32 cellular contexts compared by ENCODE assay signal in the genomic region with DNA sequence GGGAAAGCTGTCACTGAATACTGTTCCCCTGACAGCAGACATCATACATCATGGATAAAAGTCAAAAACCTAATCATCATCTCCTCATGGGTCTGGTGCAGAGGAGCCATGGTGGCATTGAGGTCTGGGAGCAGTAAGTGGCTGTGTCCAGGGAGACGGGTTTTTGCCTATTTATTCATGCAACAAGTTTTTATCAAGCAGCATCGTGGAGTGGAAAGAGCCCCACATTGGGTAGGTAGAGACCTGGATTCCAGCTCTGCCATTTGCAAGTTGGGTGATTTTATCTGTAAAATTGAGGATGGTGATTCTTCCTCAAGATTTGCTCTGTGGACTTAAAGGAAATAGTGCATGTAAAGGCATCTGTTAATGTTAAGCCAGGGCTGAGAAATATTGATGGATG. TPM values are rescaled to one million over a fixed set of nuclear protein-coding genes. Genes with fewer than 3 reads are reported as not detected.
DNase-seq lines count a peak whose midpoint lies in the region; ATAC-seq and TF ChIP-seq lines count a peak whose summit lies in the region.
"Had no signal": no experiment of that assay in that cellular context is flagged by ENCODE, and none has a peak within 500 bp of the region (broad histone marks: within the 10 kb centered on the region; RNA-seq: fewer than 3 reads in every experiment).

No MANE protein-coding gene starts in this region.

- no peak for ATAC-seq in GM23338
- no peak for ATAC-seq in Panc1
- ATAC-seq in GM21423 (IDR thresholded peaks at IDR 0.05; ENCODE audit: unreplicated experiment): no peak
- no peak for ATAC-seq in stimulated activated naive CD8-positive, alpha-beta T cell treated with anti-CD3 and anti-CD28 coated beads, Interleukin-15, amount 100 ng/mL, for 72 hours
- ATAC-seq: A549; right cardiac atrium; stimulated activated naive CD8-positive, alpha-beta T cell treated with anti-CD3 and anti-CD28 coated beads, Interleukin-15, Interleukin-2, amounts not matched to agents 100 U/mL and 50 U/mL, for 24 hours had no signal

- H3K9me3 ChIP-seq in Panc1 (ENCODE audit: control insufficient read depth, insufficient read depth, low read depth, low read length) (no peaks in the 10 kb centered on the region), esophagus squamous epithelium (no peaks in the 10 kb centered on the region)
- H3K9me3 ChIP-seq: A549, heart left ventricle, SK-N-SH, spleen, thoracic aorta, uterus had no signal

- peaks cover 57% of the 10 kb centered on the region for H3K4me1 Mint-ChIP-seq in GM23338
- H3K4me1 Mint-ChIP-seq in nephron progenitor cell: peaks cover 65% of the 10 kb centered on the region
- H3K4me1 Mint-ChIP-seq in stimulated activated naive CD8-positive, alpha-beta T cell treated with anti-CD3 and anti-CD28 coated beads, Interleukin-15, amount 100 ng/mL, for 72 hours: peaks cover 32% of the 10 kb centered on the region

- POLR2A ChIA-PET in Panc1 (lab: Charles Lee): no interaction called here
- POLR2A ChIA-PET in GM10248 (lab: Yijun Ruan, JAX): no interaction called here

- H3K36me3 ChIP-seq in GM23338 (ENCODE audit: insufficient read depth) (no peaks in the 10 kb centered on the region), Panc1 (ENCODE audit: control insufficient read depth, insufficient read depth, low read length) (no peaks in the 10 kb centered on the region; the same call in 1 of the 2 replicates), esophagus squamous epithelium (no peaks in the 10 kb centered on the region)
- H3K36me3 ChIP-seq: heart left ventricle, spleen, thoracic aorta, uterus had no signal

- H3K4me3 Mint-ChIP-seq in GM23338 (peak overlapping the region; percentile 53), nephron progenitor cell (no peak overlapping the region)
- no peak overlapping the region for H3K4me3 Mint-ChIP-seq in stimulated activated naive CD8-positive, alpha-beta T cell treated with anti-CD3 and anti-CD28 coated beads, Interleukin-15, amount 100 ng/mL, for 72 hours
- H3K4me3 Mint-ChIP-seq: activated naive CD8-positive, alpha-beta T cell; activated T-cell treated with anti-CD3 and anti-CD28 coated beads, Interleukin-2, amount 50 U/mL, for 24 hours; CD4-positive, alpha-beta memory T cell; IgD-negative memory B cell had no signal

- H3F3A ChIP-seq in GM23338 (replicated peaks; ENCODE audit: low read depth): no peaks in the 10 kb centered on the region

- CTCF ChIA-PET in Panc1 (lab: Charles Lee) (no interaction called here), GM10248 (lab: Yijun Ruan, JAX) (no interaction called here)

- H3K36me3 Mint-ChIP-seq in GM23338 (ENCODE audit: low read depth) (peaks cover 20% of the 10 kb centered on the region), nephron progenitor cell (ENCODE audit: low read depth) (peaks cover 3% of the 10 kb centered on the region)
- H3K36me3 Mint-ChIP-seq: activated naive CD8-positive, alpha-beta T cell; CD4-positive, alpha-beta memory T cell; IgD-negative memory B cell had no signal

- DNase-seq in GM23338 (ENCODE audit: low spot score) (no peak), Panc1 (ENCODE audit: low read depth, low spot score) (no peak), esophagus squamous epithelium (lab: John Stamatoyannopoulos, UW) (no peak), nephron progenitor cell (no peak), GM10248 (ENCODE audit: extremely low spot score) (no peak), NCI-H82 treated with DMSO at 0.1 percent for 48 hours (lab: John Stamatoyannopoulos, UW; ENCODE audit: unreplicated experiment) (no peak)
- DNase-seq in stimulated activated naive CD8-positive, alpha-beta T cell treated with anti-CD3 and anti-CD28 coated beads, Interleukin-15, amount 100 ng/mL, for 72 hours: no peak
- DNase-seq: activated CD4-positive, CD25-positive, alpha-beta regulatory T cell; activated effector memory CD4-positive, alpha-beta T cell treated with anti-CD3 and anti-CD28 coated beads, Interleukin-2, amount 50 U/mL, for 16 hours; activated T-cell treated with anti-CD3 and anti-CD28 coated beads, Interleukin-2, amount 50 U/mL, for 24 hours; CD4-positive, alpha-beta memory T cell; cortex of kidney; DND-41; foreskin melanocyte; GF-D8; HCEC 1CT; NCI-H1694; NCI-H82; OCI-M1; spleen; stimulated activated CD4-positive, alpha-beta T cell treated with anti-CD3 and anti-CD28 coated beads, Interleukin-2, amount 100 ng/mL, for 24 hours; stimulated activated naive CD8-positive, alpha-beta T cell treated with anti-CD3 and anti-CD28 coated beads, Interleukin-15, Interleukin-2, amounts not matched to agents 100 U/mL and 50 U/mL, for 24 hours had no signal

- H3K27ac Mint-ChIP-seq in GM23338: no peak overlapping the region
- peak overlapping the region; percentile 53 for H3K27ac Mint-ChIP-seq in nephron progenitor cell
- no peak overlapping the region for H3K27ac Mint-ChIP-seq in stimulated activated naive CD8-positive, alpha-beta T cell treated with anti-CD3 and anti-CD28 coated beads, Interleukin-15, amount 100 ng/mL, for 72 hours
- H3K27ac Mint-ChIP-seq: activated naive CD8-positive, alpha-beta T cell; activated T-cell treated with anti-CD3 and anti-CD28 coated beads, Interleukin-2, amount 50 U/mL, for 24 hours; CD4-positive, alpha-beta memory T cell; IgD-negative memory B cell had no signal

- no peak overlapping the region for H2AFZ ChIP-seq in GM23338

- in situ Hi-C loops in Panc1 (cut with HindIII; ENCODE audit: low pct_unique_long_range_greater_than_20kb, low sequenced_read_pairs): no loop called here

- H3K9me2 ChIP-seq in GM23338 (ENCODE audit: insufficient read depth): no peaks in the 10 kb centered on the region
- H3K9me2 ChIP-seq: SK-N-SH had no signal

- H3K27me3 Mint-ChIP-seq in GM23338 (ENCODE audit: insufficient read depth, low read depth, poor library complexity): peaks cover 18% of the 10 kb centered on the region
- peaks cover 5% of the 10 kb centered on the region for H3K27me3 Mint-ChIP-seq in nephron progenitor cell (ENCODE audit: low read depth, poor library complexity)
- peaks cover 25% of the 10 kb centered on the region for H3K27me3 Mint-ChIP-seq in stimulated activated naive CD8-positive, alpha-beta T cell treated with anti-CD3 and anti-CD28 coated beads, Interleukin-15, amount 100 ng/mL, for 72 hours

- peaks cover 73% of the 10 kb centered on the region for H3K79me2 ChIP-seq in GM23338 (replicated peaks; ENCODE audit: insufficient read depth)

- peaks cover 3% of the 10 kb centered on the region; the same call in 1 of the 2 replicates for H4K20me1 ChIP-seq in GM23338 (replicated peaks; ENCODE audit: insufficient read depth)

- 92 to 100% methylated on average over 2 of the region's 2 CpGs for WGBS in esophagus squamous epithelium, 2 donors

- TF ChIP-seq CTCF in GM23338 (conservative IDR thresholded peaks at IDR 0.05; ENCODE audit: low read depth in 2 of 2) (no peak), Panc1 (IDR thresholded peaks at IDR 0.05) (no peak), esophagus squamous epithelium (IDR thresholded peaks at IDR 0.05) (no peak), nephron progenitor cell (IDR thresholded peaks at IDR 0.05) (no peak), GM10248 (IDR thresholded peaks at IDR 0.05; ENCODE audit: control extremely low read depth, extremely low read depth, low read depth, missing control alignments) (no peak)

- H3K4me1 ChIP-seq in GM23338 (ENCODE audit: insufficient read depth): peaks cover 49% of the 10 kb centered on the region
- H3K4me1 ChIP-seq in Panc1 (ENCODE audit: control insufficient read depth, insufficient read depth, low read length): peaks cover 66% of the 10 kb centered on the region
- H3K4me1 ChIP-seq in esophagus squamous epithelium: peaks cover 5 to 95% (median 26%) of the 10 kb centered on the region in 3 donors
- H3K4me1 ChIP-seq: uterus had no signal

- H3K4me3 ChIP-seq in GM23338 (peak overlapping the region; percentile 39), Panc1 (ENCODE audit: low read depth in 2 of 2, low read length in 2 of 2) (no peak overlapping the region), esophagus squamous epithelium (no peak overlapping the region)
- H3K4me3 ChIP-seq: A549, heart left ventricle, spleen, thoracic aorta, uterus had no signal

- BruUV-seq in Panc1 (replicated peaks; lab: Mats Ljungman, UMichigan): no TSS peak

- H3K9me3 Mint-ChIP-seq in GM23338 (no peaks in the 10 kb centered on the region), nephron progenitor cell (no peaks in the 10 kb centered on the region)
- no peaks in the 10 kb centered on the region for H3K9me3 Mint-ChIP-seq in stimulated activated naive CD8-positive, alpha-beta T cell treated with anti-CD3 and anti-CD28 coated beads, Interleukin-15, amount 100 ng/mL, for 72 hours
- H3K9me3 Mint-ChIP-seq: activated T-cell treated with anti-CD3 and anti-CD28 coated beads, Interleukin-2, amount 50 U/mL, for 24 hours had no signal

- peak overlapping the region; percentile 59 for H3K4me2 ChIP-seq in GM23338
- H3K4me2 ChIP-seq: A549, SK-N-SH had no signal

- H3K27ac ChIP-seq in GM23338 (ENCODE audit: low read depth) (peak overlapping the region; percentile 88; the same call in 1 of the 2 replicates), Panc1 (ENCODE audit: low read length) (peak overlapping the region; percentile 49), esophagus squamous epithelium (peak overlapping the region in 3 of 4 donors; percentile 17 to 62 (median 32))
- H3K27ac ChIP-seq: A549, heart left ventricle, spleen, thoracic aorta had no signal

- TF ChIP-seq POLR2A in esophagus squamous epithelium (IDR thresholded peaks at IDR 0.05): no peak

- peaks cover 4% of the 10 kb centered on the region for H3K27me3 ChIP-seq in GM23338 (ENCODE audit: insufficient read depth)
- no peaks in the 10 kb centered on the region for H3K27me3 ChIP-seq in Panc1 (ENCODE audit: control insufficient read depth, insufficient read depth, low read length)
- H3K27me3 ChIP-seq in esophagus squamous epithelium: peaks cover 0 to 36% (median 0%) of the 10 kb centered on the region in 4 donors
- H3K27me3 ChIP-seq: uterus had no signal

- intact Hi-C loops in Panc1 (cut with micrococcal nuclease; ENCODE audit: unreplicated experiment): loop anchor here (5.0 kb wide), 1 partner anchor 207 kb away; no protein-coding TSS in a partner anchor
- intact Hi-C loops in esophagus squamous epithelium (cut with DNase I): no loop called here

RNA-seq across cellular contexts. Expression of a gene that starts 4.2 kb away (rescaled TPM):
- total RNA-seq in GM23338 (2014; rRNA removed; shearing (Covaris generic)): 40.7 and 43.7 TPM in 2 replicates
- polyA plus RNA-seq in GM23338 (2016; fragmentation: Nextera tagmentation; extraction: Ambion mirVana): 10.9 and 12.6 TPM in 2 replicates
- 29.9 TPM for total RNA-seq in Panc1 (2021; ENCODE audit: unreplicated experiment)
- polyA plus RNA-seq in Panc1 (2012; ENCODE audit: insufficient read length): 13.4 TPM
- total RNA-seq in esophagus squamous epithelium: 10 to 100 TPM in 1 of 4 donors, 1 to 10 TPM in 3; 1.9 to 14.5 (median 4.1) TPM
- total RNA-seq: T-helper 1 cell treated with Interleukin-12 subunit alpha and Interleukin-12 subunit beta and Interleukin-4 antibody, amounts not matched to agents 30 ng/mL and 1 ng/mL, for 36 hours had no signal
- polyA plus RNA-seq: CD4-positive, alpha-beta memory T cell had no signal

Comparison
In these comparisons a context has a peak if more than half of its experiments do, and no peak if none do; other contexts are left out.
1. H3K27ac ChIP-seq: peak in every context shown above with its lines; median percentile 88 in GM23338; 49 in Panc1; 32 in esophagus squamous epithelium.